In the genomic region with DNA sequence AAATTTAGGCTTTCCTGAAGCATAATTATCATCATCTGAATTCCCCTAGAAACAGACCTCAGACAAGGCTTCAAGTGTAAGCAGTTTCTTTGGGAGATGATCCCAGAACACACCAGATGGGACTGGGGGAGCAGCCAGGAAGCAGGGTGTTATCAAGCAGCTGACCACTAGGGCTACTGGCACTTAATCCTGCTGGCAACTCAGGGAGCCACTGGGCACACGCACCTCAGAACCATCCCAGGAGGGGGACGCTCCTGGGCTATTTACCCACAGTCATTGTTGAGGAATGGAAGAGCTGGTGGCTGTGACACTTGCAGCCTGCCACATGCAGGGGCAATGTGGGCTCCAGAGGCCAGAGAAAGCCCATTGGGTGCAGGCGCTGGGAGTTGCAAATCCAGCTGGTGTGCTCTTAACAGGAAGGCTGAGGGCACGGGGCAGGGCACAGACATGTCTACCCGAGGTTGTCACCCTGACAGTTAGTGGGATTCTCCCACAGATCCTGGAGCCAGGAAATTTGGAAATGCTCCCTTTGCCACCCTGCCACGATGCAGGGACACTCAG, we compare ENCODE assay signal across 16 cellular contexts. TPM values are rescaled to one million over a fixed set of nuclear protein-coding genes. Genes with fewer than 3 reads are reported as not detected.
DNase-seq lines count a peak whose midpoint lies in the region; ATAC-seq, FAIRE-seq and TF ChIP-seq lines count a peak whose summit lies in the region.
"Had no signal": no experiment of that assay in that cellular context is flagged by ENCODE, and none has a peak within 500 bp of the region (broad histone marks: within the 10 kb centered on the region; RNA-seq: fewer than 3 reads in every experiment).

No MANE protein-coding gene starts in this region.

- POLR2A ChIA-PET in A549 (lab: Yijun Ruan, JAX) (no interaction called here), WTC11 (lab: Charles Lee) (interaction anchor here (0.7 kb wide), 1 partner anchor 30 kb away, joined by 3 read pairs; no protein-coding TSS in a partner anchor)

- no peak for FAIRE-seq in A549 (lab: Jason Lieb, UNC)

- 49% methylated on average over 5 of the region's 6 CpGs for WGBS in A549 (ENCODE audit: missing lambda C conversion rate)
- 80% methylated on average over 5 of the region's 6 CpGs for WGBS in suprapubic skin

- H3K4me1 ChIP-seq in A549 (no peaks in the 10 kb centered on the region), suprapubic skin (no peaks in the 10 kb centered on the region)
- H3K4me1 ChIP-seq: adrenal gland, SJCRH30 had no signal

- H3K9me3 Mint-ChIP-seq in WTC11: no peaks in the 10 kb centered on the region
- H3K9me3 Mint-ChIP-seq: activated CD8-positive, alpha-beta T cell treated with anti-CD3 and anti-CD28 coated beads for 36 hours; CD4-positive, CD25-positive, alpha-beta regulatory T cell; mesothelial cell of epicardium; stimulated activated naive CD8-positive, alpha-beta T cell treated with anti-CD3 and anti-CD28 coated beads, Interleukin-15, Interleukin-2, amounts not matched to agents 100 ng/mL and 50 ng/mL, for 24 hours had no signal

- no peak overlapping the region for H3K27ac ChIP-seq in A549
- H3K27ac ChIP-seq in suprapubic skin: no peak overlapping the region
- H3K27ac ChIP-seq: adrenal gland, SJCRH30 had no signal

- H3K27me3 ChIP-seq in suprapubic skin: peaks cover 2% of the 10 kb centered on the region
- H3K27me3 ChIP-seq: adrenal gland had no signal

- peaks cover 17% of the 10 kb centered on the region for H3K36me3 Mint-ChIP-seq in WTC11

- peak; percentile 28 to 37 for DNase-seq in A549 (ENCODE audit: low read depth in 1 of 2, low spot score in 1 of 2)
- peak; percentile 31 for DNase-seq in WTC11 (ENCODE audit: low spot score)
- no peak for DNase-seq in left ventricle myocardium superior
- no peak for DNase-seq in suprapubic skin (ENCODE audit: low spot score in 2 of 2)
- DNase-seq in NCI-H2107 (lab: John Stamatoyannopoulos, UW): no peak
- DNase-seq in foreskin melanocyte: no peak
- DNase-seq: activated CD8-positive, alpha-beta T cell treated with anti-CD3 and anti-CD28 coated beads for 36 hours; adrenal gland; CD4-positive, CD25-positive, alpha-beta regulatory T cell; NCI-H2081 treated with DMSO at 0.1 percent for 48 hours; SJCRH30 had no signal

- no peaks in the 10 kb centered on the region for H3K27me3 Mint-ChIP-seq in WTC11 (ENCODE audit: low read depth)
- H3K27me3 Mint-ChIP-seq: CD4-positive, CD25-positive, alpha-beta regulatory T cell had no signal

- H3K4me3 ChIP-seq in A549 (no peak overlapping the region), suprapubic skin (no peak overlapping the region)
- H3K4me3 ChIP-seq: adrenal gland, SJCRH30 had no signal

- H3K36me3 ChIP-seq in suprapubic skin: peaks cover 26% of the 10 kb centered on the region
- H3K36me3 ChIP-seq: adrenal gland, SJCRH30 had no signal

- peaks cover 15% of the 10 kb centered on the region for H3K4me1 Mint-ChIP-seq in WTC11
- H3K4me1 Mint-ChIP-seq: CD4-positive, CD25-positive, alpha-beta regulatory T cell had no signal

- TF ChIP-seq RAD21 in A549 (conservative IDR thresholded peaks at IDR 0.05 in 1 of 2, IDR thresholded peaks at IDR 0.05 in 1 of 2): no peak

- H3K9me3 ChIP-seq in A549: no peaks in the 10 kb centered on the region
- no peaks in the 10 kb centered on the region for H3K9me3 ChIP-seq in suprapubic skin
- H3K9me3 ChIP-seq: adrenal gland, SJCRH30 had no signal

- no peak overlapping the region; the same call in 1 of the 2 replicates for H3K27ac Mint-ChIP-seq in WTC11
- H3K27ac Mint-ChIP-seq: activated CD8-positive, alpha-beta T cell treated with anti-CD3 and anti-CD28 coated beads for 36 hours; stimulated activated naive CD8-positive, alpha-beta T cell treated with anti-CD3 and anti-CD28 coated beads, Interleukin-15, Interleukin-2, amounts not matched to agents 100 ng/mL and 50 ng/mL, for 24 hours had no signal

- TF ChIP-seq CTCF in A549 (IDR thresholded peaks at IDR 0.05) (no peak), GM12873 (IDR thresholded peaks at IDR 0.05; ENCODE audit: insufficient read depth, low read depth, low read length, missing control alignments) (peak; percentile 30), WTC11 (IDR thresholded peaks at IDR 0.05) (0 out of 2 replicates have a peak, but pooled peaks have one; percentile 14), suprapubic skin (IDR thresholded peaks at IDR 0.05) (no peak)

- intact Hi-C loops in left ventricle myocardium superior (cut with micrococcal nuclease): no loop called here

- H3K4me2 ChIP-seq in A549: no peak overlapping the region

- CTCF ChIA-PET in A549 (lab: Yijun Ruan, JAX): interaction anchor here (0.5 to 2.3 kb wide), 7 partner anchors 8 to 233 kb away, joined by 3 to 12 read pairs (median 4); no protein-coding TSS in a partner anchor
- CTCF ChIA-PET in WTC11 (lab: Charles Lee): interaction anchor here (0.6 to 2.1 kb wide), 9 partner anchors 8 to 235 kb away, joined by 3 to 11 read pairs (median 4); no protein-coding TSS in a partner anchor

- TF ChIP-seq EP300 in A549 (IDR thresholded peaks at IDR 0.05) (no peak), suprapubic skin (IDR thresholded peaks at IDR 0.05) (no peak)

- no peak overlapping the region for H3K4me3 Mint-ChIP-seq in WTC11
- H3K4me3 Mint-ChIP-seq: activated CD8-positive, alpha-beta T cell treated with anti-CD3 and anti-CD28 coated beads for 36 hours; CD4-positive, CD25-positive, alpha-beta regulatory T cell; mesothelial cell of epicardium; stimulated activated naive CD8-positive, alpha-beta T cell treated with anti-CD3 and anti-CD28 coated beads, Interleukin-15, Interleukin-2, amounts not matched to agents 100 ng/mL and 50 ng/mL, for 24 hours had no signal

- TF ChIP-seq POLR2A in A549 (IDR thresholded peaks at IDR 0.05; ENCODE audit: low read length) (no peak), suprapubic skin (IDR thresholded peaks at IDR 0.05) (no peak)

- ATAC-seq in A549 (peak; percentile 85 to 92), WTC11 (peak; percentile 71), left ventricle myocardium superior (peak; percentile 72), GM21528 (IDR thresholded peaks at IDR 0.05; ENCODE audit: low FRiP score, unreplicated experiment) (no peak)
- ATAC-seq: activated CD8-positive, alpha-beta T cell treated with anti-CD3 and anti-CD28 coated beads for 36 hours; esophagus mucosa had no signal

TF ChIP-seq in A549, 52 proteins besides CTCF, POLR2A, EP300 and RAD21 (continues in another document):
- no peak for TF ChIP-seq FOSL2 (IDR thresholded peaks at IDR 0.05)
- no peak for TF ChIP-seq FOSL2 (CRISPR knock-in tag; IDR thresholded peaks at IDR 0.05)
- no peak for TF ChIP-seq HOXA7 (CRISPR knock-in tag; IDR thresholded peaks at IDR 0.05)
- no peak for TF ChIP-seq PHF8 (IDR thresholded peaks at IDR 0.05; ENCODE audit: borderline replicate concordance, low read depth)
- TF ChIP-seq, protein P1, sequence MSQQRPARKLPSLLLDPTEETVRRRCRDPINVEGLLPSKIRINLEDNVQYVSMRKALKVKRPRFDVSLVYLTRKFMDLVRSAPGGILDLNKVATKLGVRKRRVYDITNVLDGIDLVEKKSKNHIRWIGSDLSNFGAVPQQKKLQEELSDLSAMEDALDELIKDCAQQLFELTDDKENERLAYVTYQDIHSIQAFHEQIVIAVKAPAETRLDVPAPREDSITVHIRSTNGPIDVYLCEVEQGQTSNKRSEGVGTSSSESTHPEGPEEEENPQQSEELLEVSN (IDR thresholded peaks at IDR 0.05; ENCODE audit: borderline replicate concordance, low read depth): no peak
- no peak for TF ChIP-seq CHD4 (IDR thresholded peaks at IDR 0.05; ENCODE audit: borderline replicate concordance)
- no peak for TF ChIP-seq SREBF2 (IDR thresholded peaks at IDR 0.05)

TF ChIP-seq in WTC11, 78 proteins besides CTCF, POLR2A, EP300 and RAD21 (continues in another document):
- TF ChIP-seq, protein P2, sequence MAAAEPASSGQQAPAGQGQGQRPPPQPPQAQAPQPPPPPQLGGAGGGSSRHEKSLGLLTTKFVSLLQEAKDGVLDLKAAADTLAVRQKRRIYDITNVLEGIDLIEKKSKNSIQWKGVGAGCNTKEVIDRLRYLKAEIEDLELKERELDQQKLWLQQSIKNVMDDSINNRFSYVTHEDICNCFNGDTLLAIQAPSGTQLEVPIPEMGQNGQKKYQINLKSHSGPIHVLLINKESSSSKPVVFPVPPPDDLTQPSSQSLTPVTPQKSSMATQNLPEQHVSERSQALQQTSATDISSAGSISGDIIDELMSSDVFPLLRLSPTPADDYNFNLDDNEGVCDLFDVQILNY (CRISPR knock-in tag; IDR thresholded peaks at IDR 0.05): no peak

RNA-seq across cellular contexts. Expression of a gene that starts 15.1 kb away (rescaled TPM):
- polyA plus RNA-seq in A549 (2011; rRNA removed) (1.7 and 2.1 TPM in 2 replicates), A549 (2017; fragmentation: RNase III; extraction: RNeasy Plus Mini Kit Qiagen cat#74134 plus additional on column Dnase treatment) (1.2 to 1.5 TPM (median 1.4 TPM) in 3 replicates)
- 2.4 and 2.5 TPM in 2 replicates for polyA plus RNA-seq in A549 (2012; cell fraction: cytosol; rRNA removed)
- polyA plus RNA-seq in A549 (2012; cell fraction: nucleus; rRNA removed): 5.0 and 5.3 TPM in 2 replicates
- polyA minus RNA-seq in A549 (2011; rRNA and poly(A)+ RNA removed): 1.6 and 2.0 TPM in 2 replicates
- total RNA-seq in WTC11 (2021) (0.14 to 0.28 TPM (median 0.25 TPM) in 3 replicates), left ventricle myocardium superior (0.22 TPM), suprapubic skin (10 to 100 TPM; 16.6 to 36.4 (median 27.8) TPM)
- total RNA-seq: activated CD8-positive, alpha-beta T cell treated with anti-CD3 and anti-CD28 coated beads for 36 hours; CD4-positive, CD25-positive, alpha-beta regulatory T cell; SJCRH30 had no signal
- polyA plus RNA-seq: CD4-positive, CD25-positive, alpha-beta regulatory T cell had no signal

RNA-seq across cellular contexts. Expression of a gene that starts 29.1 kb away (rescaled TPM):
- 1.3 and 1.7 TPM in 2 replicates for polyA plus RNA-seq in A549 (2011; rRNA removed)
- 0.74 and 1.1 TPM in 2 replicates for polyA plus RNA-seq in A549 (2012; cell fraction: cytosol; rRNA removed)
- polyA plus RNA-seq in A549 (2012; cell fraction: nucleus; rRNA removed): 0.88 and 0.92 TPM in 2 replicates
- 0.76 to 0.84 TPM (median 0.78 TPM) in 3 replicates for polyA plus RNA-seq in A549 (2017; fragmentation: RNase III; extraction: RNeasy Plus Mini Kit Qiagen cat#74134 plus additional on column Dnase treatment)
- polyA minus RNA-seq in A549 (2011; rRNA and poly(A)+ RNA removed): 2.3 and 2.6 TPM in 2 replicates
- total RNA-seq in WTC11 (2021): 6.6 to 7.9 TPM (median 7.7 TPM) in 3 replicates
- total RNA-seq in left ventricle myocardium superior: 3.7 TPM
- total RNA-seq in suprapubic skin: 10 to 100 TPM; 11.7 to 16.1 (median 14.0) TPM
- total RNA-seq: SJCRH30 had no signal

RNA-seq across cellular contexts. Expression of a gene that starts 46.1 kb away (rescaled TPM):
- polyA plus RNA-seq in A549 (2011; rRNA removed) (2.6 and 2.7 TPM in 2 replicates), A549 (2017; fragmentation: RNase III; extraction: RNeasy Plus Mini Kit Qiagen cat#74134 plus additional on column Dnase treatment) (7.3 to 8.7 TPM (median 8.5 TPM) in 3 replicates)
- polyA plus RNA-seq in A549 (2012; cell fraction: cytosol; rRNA removed): 2.2 and 2.7 TPM in 2 replicates
- 2.9 and 3.0 TPM in 2 replicates for polyA plus RNA-seq in A549 (2012; cell fraction: nucleus; rRNA removed)
- polyA minus RNA-seq in A549 (2011; rRNA and poly(A)+ RNA removed): 2.7 and 3.8 TPM in 2 replicates
- total RNA-seq in WTC11 (2021) (0.13 to 0.16 TPM (median 0.14 TPM) in 3 replicates), left ventricle myocardium superior (409 TPM), suprapubic skin (1 to 10 TPM; 1.5 to 2.3 (median 2.1) TPM)
- total RNA-seq: activated CD8-positive, alpha-beta T cell treated with anti-CD3 and anti-CD28 coated beads for 36 hours; CD4-positive, CD25-positive, alpha-beta regulatory T cell; SJCRH30 had no signal
- polyA plus RNA-seq: CD4-positive, CD25-positive, alpha-beta regulatory T cell had no signal

Comparison
In these comparisons a context has a peak if more than half of its experiments do, and no peak if none do; other contexts are left out.
1. DNase-seq: peak in A549 (2 of 2) and WTC11 (single experiment); none in left ventricle myocardium superior (single experiment), suprapubic skin (0 of 2), NCI-H2107 (single experiment) and foreskin melanocyte (single experiment).
2. CTCF ChIP-seq: peak in GM12873 (single experiment) and WTC11 (single experiment); none in A549 (single experiment) and suprapubic skin (0 of 2).
3. RNA of a gene that starts 15.1 kb away (total RNA-seq): 16.6 to 36.4 TPM in suprapubic skin; 0.14 to 0.28 TPM in WTC11 and 0.22 TPM in left ventricle myocardium superior (single experiment); every median in the first group is over 10 times any median in the second.
4. RNA of a gene that starts 46.1 kb away (total RNA-seq): 409 TPM in left ventricle myocardium superior (single experiment); 1.5 to 2.3 TPM in suprapubic skin and 0.13 to 0.16 TPM in WTC11; every median in the first group is over 100 times any median in the second.